20 cellular contexts compared by ENCODE assay signal in genomic region chr9:19113964-19114679, GRCh38. TPM values are rescaled to one million over a fixed set of nuclear protein-coding genes. Genes with fewer than 3 reads are reported as not detected.
DNase-seq lines count a peak whose midpoint lies in the region; ATAC-seq and TF ChIP-seq lines count a peak whose summit lies in the region.
"Had no signal": no experiment of that assay in that cellular context is flagged by ENCODE, and none has a peak within 500 bp of the region (broad histone marks: within the 10 kb centered on the region; RNA-seq: fewer than 3 reads in every experiment).

No MANE protein-coding gene starts in this region.

- H3K4me2 ChIP-seq in Karpas-422 (ENCODE audit: low read depth, low read length, poor library complexity, severe bottlenecking), result no peak overlapping the region
- H3K4me2 ChIP-seq: A549, SK-N-SH had no signal

- H3K4me3 ChIP-seq in liver (ENCODE audit: low read depth in 1 of 3, low read length in 3 of 3), result no peak overlapping the region
- no peak overlapping the region for H3K4me3 ChIP-seq in Karpas-422 (ENCODE audit: low read length)
- H3K4me3 ChIP-seq: A549, adrenal gland, tibial nerve had no signal

- H3K27ac ChIP-seq in liver (ENCODE audit: low read depth in 1 of 2, low read length in 2 of 2), result peak overlapping the region; percentile 21 to 81
- H3K27ac ChIP-seq in Karpas-422 (ENCODE audit: low read length), result no peak overlapping the region
- H3K27ac ChIP-seq: A549, neutrophil, tibial nerve had no signal

- no peaks in the 10 kb centered on the region for H3K79me2 ChIP-seq in Karpas-422 (ENCODE audit: low read length)

- no peak overlapping the region for H3K9ac ChIP-seq in liver (ENCODE audit: low read depth in 1 of 2, low read length in 2 of 2)
- no peak overlapping the region for H3K9ac ChIP-seq in Karpas-422 (ENCODE audit: low read length)
- H3K9ac ChIP-seq: SK-N-SH had no signal

- H3K9me3 ChIP-seq in liver (ENCODE audit: control insufficient read depth in 4 of 4, low read length in 3 of 4) (no peaks in the 10 kb centered on the region), Karpas-422 (ENCODE audit: low read length) (no peaks in the 10 kb centered on the region)
- H3K9me3 ChIP-seq: A549, adrenal gland, neutrophil, SK-N-SH, tibial nerve had no signal

- H3K4me3 Mint-ChIP-seq in activated T-cell treated with anti-CD3 and anti-CD28 coated beads, Interleukin-2, amount 50 U/mL, for 24 hours, result no peak overlapping the region
- no peak overlapping the region for H3K4me3 Mint-ChIP-seq in activated T-helper 17 cell treated with anti-CD3 and anti-CD28 coated beads, Interleukin-2, amount 50 U/mL, for 72 hours
- H3K4me3 Mint-ChIP-seq: activated CD8-positive, alpha-beta T cell treated with anti-CD3 and anti-CD28 coated beads, Interleukin-2, amount 10 ng/mL, durations not matched to agents 7 days and 5 days; CD4-positive, alpha-beta memory T cell; central memory CD8-positive, alpha-beta T cell had no signal

- 76% methylated on average over 12 of the region's 12 CpGs for WGBS in liver

- H3K9me2 ChIP-seq in Karpas-422 (replicated peaks; ENCODE audit: insufficient read depth, low read length), result no peaks in the 10 kb centered on the region
- H3K9me2 ChIP-seq: SK-N-SH had no signal

- DNase-seq in activated T-cell treated with anti-CD3 and anti-CD28 coated beads, Interleukin-2, amount 50 U/mL, for 24 hours, result no peak
- no peak for DNase-seq in activated T-cell treated with anti-CD3 and anti-CD28 coated beads, Interleukin-2, amount 50 U/mL, for 1 hour
- DNase-seq in Karpas-422, result no peak
- DNase-seq in HuH-7.5 (ENCODE audit: low spot score), result no peak
- no peak for DNase-seq in NCI-H1105 (lab: John Stamatoyannopoulos, UW)
- DNase-seq: activated CD8-positive, alpha-beta T cell treated with anti-CD3 and anti-CD28 coated beads, Interleukin-2, amount 10 ng/mL, durations not matched to agents 7 days and 5 days; adrenal gland; CD4-positive, alpha-beta memory T cell; DND-41; effector memory CD4-positive, alpha-beta T cell; NCI-H187 treated with DMSO at 0.1 percent for 48 hours; NCI-H524 treated with DMSO at 0.1 percent for 48 hours; SK-N-SH had no signal

- no peaks in the 10 kb centered on the region for H3K27me3 Mint-ChIP-seq in activated T-cell treated with anti-CD3 and anti-CD28 coated beads, Interleukin-2, amount 50 U/mL, for 24 hours
- no peaks in the 10 kb centered on the region for H3K27me3 Mint-ChIP-seq in activated T-helper 17 cell treated with anti-CD3 and anti-CD28 coated beads, Interleukin-2, amount 50 U/mL, for 72 hours
- H3K27me3 Mint-ChIP-seq: CD4-positive, alpha-beta memory T cell; central memory CD8-positive, alpha-beta T cell had no signal

- H3K36me3 ChIP-seq in liver (ENCODE audit: control insufficient read depth in 4 of 4, insufficient read depth in 3 of 4, low read depth in 1 of 4, low read length in 3 of 4) (peaks cover 10 to 41% (median 36%) of the 10 kb centered on the region in 4 donors), Karpas-422 (ENCODE audit: insufficient read depth, low read length) (peaks cover 21% of the 10 kb centered on the region)
- H3K36me3 ChIP-seq: neutrophil had no signal

- no peak for TF ChIP-seq RAD21 in liver (IDR thresholded peaks at IDR 0.05)

- no peak overlapping the region for H2AFZ ChIP-seq in Karpas-422 (ENCODE audit: low read length)

- peak overlapping the region; percentile 38 for H3K27ac Mint-ChIP-seq in activated T-cell treated with anti-CD3 and anti-CD28 coated beads, Interleukin-2, amount 50 U/mL, for 24 hours
- peak overlapping the region; percentile 50 for H3K27ac Mint-ChIP-seq in activated T-helper 17 cell treated with anti-CD3 and anti-CD28 coated beads, Interleukin-2, amount 50 U/mL, for 72 hours
- H3K27ac Mint-ChIP-seq: activated CD8-positive, alpha-beta T cell treated with anti-CD3 and anti-CD28 coated beads, Interleukin-2, amount 10 ng/mL, durations not matched to agents 7 days and 5 days had no signal

- H3K36me3 Mint-ChIP-seq in activated T-cell treated with anti-CD3 and anti-CD28 coated beads, Interleukin-2, amount 50 U/mL, for 24 hours (ENCODE audit: low read depth), result peaks cover 54% of the 10 kb centered on the region
- peaks cover 52% of the 10 kb centered on the region for H3K36me3 Mint-ChIP-seq in activated T-helper 17 cell treated with anti-CD3 and anti-CD28 coated beads, Interleukin-2, amount 50 U/mL, for 72 hours (ENCODE audit: low read depth)

- ATAC-seq in activated T-helper 17 cell treated with anti-CD3 and anti-CD28 coated beads, Interleukin-2, amount 50 U/mL, for 72 hours (replicated peaks), result no peak
- no peak for ATAC-seq in HG03521 (IDR thresholded peaks at IDR 0.05; ENCODE audit: unreplicated experiment)
- ATAC-seq: A549; activated CD8-positive, alpha-beta T cell treated with anti-CD3 and anti-CD28 coated beads, Interleukin-2, amount 10 ng/mL, durations not matched to agents 7 days and 5 days had no signal

- no peak for TF ChIP-seq CTCF in liver (IDR thresholded peaks at IDR 0.05; ENCODE audit: low read depth, low read length, missing input control)

- H3K9me3 Mint-ChIP-seq in activated T-cell treated with anti-CD3 and anti-CD28 coated beads, Interleukin-2, amount 50 U/mL, for 24 hours, result no peaks in the 10 kb centered on the region
- no peaks in the 10 kb centered on the region for H3K9me3 Mint-ChIP-seq in activated T-helper 17 cell treated with anti-CD3 and anti-CD28 coated beads, Interleukin-2, amount 50 U/mL, for 72 hours
- H3K9me3 Mint-ChIP-seq: central memory CD8-positive, alpha-beta T cell had no signal

- H3K27me3 ChIP-seq in liver (ENCODE audit: control insufficient read depth in 4 of 4, insufficient read depth in 4 of 4, low read length in 3 of 4) (no peaks in the 10 kb centered on the region), Karpas-422 (ENCODE audit: low read length) (no peaks in the 10 kb centered on the region)
- H3K27me3 ChIP-seq: adrenal gland, neutrophil, tibial nerve had no signal

- no peaks in the 10 kb centered on the region for H4K20me1 ChIP-seq in Karpas-422 (ENCODE audit: insufficient read depth, low read depth, low read length)

- peaks cover 4% of the 10 kb centered on the region for H3K4me1 Mint-ChIP-seq in activated T-cell treated with anti-CD3 and anti-CD28 coated beads, Interleukin-2, amount 50 U/mL, for 24 hours (ENCODE audit: low read depth)
- H3K4me1 Mint-ChIP-seq in activated T-helper 17 cell treated with anti-CD3 and anti-CD28 coated beads, Interleukin-2, amount 50 U/mL, for 72 hours, result peaks cover 5% of the 10 kb centered on the region
- H3K4me1 Mint-ChIP-seq: central memory CD8-positive, alpha-beta T cell had no signal

- H3K4me1 ChIP-seq in liver (ENCODE audit: control insufficient read depth in 4 of 4, insufficient read depth in 4 of 4, low read length in 3 of 4), result peaks cover 0 to 3% (median 3%) of the 10 kb centered on the region in 4 donors
- no peaks in the 10 kb centered on the region for H3K4me1 ChIP-seq in Karpas-422 (ENCODE audit: low read length)

TF ChIP-seq in liver, 16 proteins besides CTCF, POLR2A, EP300 and RAD21 (continues in another document):
- peak; percentile 76 for TF ChIP-seq ATF3 (IDR thresholded peaks at IDR 0.05)
- TF ChIP-seq, protein P1, sequence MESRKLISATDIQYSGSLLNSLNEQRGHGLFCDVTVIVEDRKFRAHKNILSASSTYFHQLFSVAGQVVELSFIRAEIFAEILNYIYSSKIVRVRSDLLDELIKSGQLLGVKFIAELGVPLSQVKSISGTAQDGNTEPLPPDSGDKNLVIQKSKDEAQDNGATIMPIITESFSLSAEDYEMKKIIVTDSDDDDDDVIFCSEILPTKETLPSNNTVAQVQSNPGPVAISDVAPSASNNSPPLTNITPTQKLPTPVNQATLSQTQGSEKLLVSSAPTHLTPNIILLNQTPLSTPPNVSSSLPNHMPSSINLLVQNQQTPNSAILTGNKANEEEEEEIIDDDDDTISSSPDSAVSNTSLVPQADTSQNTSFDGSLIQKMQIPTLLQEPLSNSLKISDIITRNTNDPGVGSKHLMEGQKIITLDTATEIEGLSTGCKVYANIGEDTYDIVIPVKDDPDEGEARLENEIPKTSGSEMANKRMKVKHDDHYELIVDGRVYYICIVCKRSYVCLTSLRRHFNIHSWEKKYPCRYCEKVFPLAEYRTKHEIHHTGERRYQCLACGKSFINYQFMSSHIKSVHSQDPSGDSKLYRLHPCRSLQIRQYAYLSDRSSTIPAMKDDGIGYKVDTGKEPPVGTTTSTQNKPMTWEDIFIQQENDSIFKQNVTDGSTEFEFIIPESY (IDR thresholded peaks at IDR 0.05), result no peak
- no peak for TF ChIP-seq YY1 (IDR thresholded peaks at IDR 0.05)
- peak in 1 of 2 donors; percentile 22 for TF ChIP-seq EGR1 (IDR thresholded peaks at IDR 0.05; ENCODE audit: low read depth in 2 of 2)
- no peak for TF ChIP-seq TAF1 (conservative IDR thresholded peaks at IDR 0.05)
- no peak for TF ChIP-seq HNF4G (IDR thresholded peaks at IDR 0.05)
- no peak for TF ChIP-seq NR2F2 (IDR thresholded peaks at IDR 0.05)
- TF ChIP-seq RXRA (IDR thresholded peaks at IDR 0.05), result peak in 1 of 2 donors; percentile 46
- TF ChIP-seq GABPA (IDR thresholded peaks at IDR 0.05 in 1 of 2, conservative IDR thresholded peaks at IDR 0.05 in 1 of 2), result no peak
- TF ChIP-seq SP1 (IDR thresholded peaks at IDR 0.05), result no peak
- no peak for TF ChIP-seq HNF4A (conservative IDR thresholded peaks at IDR 0.05)
- TF ChIP-seq FOXA1 (IDR thresholded peaks at IDR 0.05), result no peak
- peak; percentile 46 to 87 for TF ChIP-seq JUND (IDR thresholded peaks at IDR 0.05)
- no peak for TF ChIP-seq FOXA2 (IDR thresholded peaks at IDR 0.05)

RNA-seq across cellular contexts. Expression of gene HAUS6, which starts 11.4 kb away (rescaled TPM):
- 10 to 100 TPM; 27.8 to 38.0 TPM for total RNA-seq in activated T-helper 17 cell treated with anti-CD3 and anti-CD28 coated beads, Interleukin-2, amount 50 U/mL, for 72 hours
- total RNA-seq in liver, result 10 to 100 TPM in 1 of 2 donors, 1 to 10 TPM in 1; 7.0 to 10.1 TPM
- polyA plus RNA-seq in liver, result 1 to 10 TPM; 1.9 to 4.2 TPM
- 23.2 and 32.6 TPM in 2 replicates for total RNA-seq in Karpas-422 (2014; rRNA removed; shearing (Covaris generic); ENCODE audit: low replicate concordance)

RNA-seq across cellular contexts. Expression of gene PLIN2, which starts 13.2 kb away (rescaled TPM):
- total RNA-seq in activated T-helper 17 cell treated with anti-CD3 and anti-CD28 coated beads, Interleukin-2, amount 50 U/mL, for 72 hours, result 100 to 1,000 TPM; 114 to 136 TPM
- total RNA-seq in liver, result 100 to 1,000 TPM in 1 of 2 donors, 10 to 100 TPM in 1; 72.7 to 688 TPM
- polyA plus RNA-seq in liver, result 100 to 1,000 TPM; 344 to 513 TPM
- total RNA-seq in Karpas-422 (2014; rRNA removed; shearing (Covaris generic); ENCODE audit: low replicate concordance), result 41.6 and 58.5 TPM in 2 replicates
